Comparison of ENCODE assay signal across 12 cellular contexts in the genomic region with DNA sequence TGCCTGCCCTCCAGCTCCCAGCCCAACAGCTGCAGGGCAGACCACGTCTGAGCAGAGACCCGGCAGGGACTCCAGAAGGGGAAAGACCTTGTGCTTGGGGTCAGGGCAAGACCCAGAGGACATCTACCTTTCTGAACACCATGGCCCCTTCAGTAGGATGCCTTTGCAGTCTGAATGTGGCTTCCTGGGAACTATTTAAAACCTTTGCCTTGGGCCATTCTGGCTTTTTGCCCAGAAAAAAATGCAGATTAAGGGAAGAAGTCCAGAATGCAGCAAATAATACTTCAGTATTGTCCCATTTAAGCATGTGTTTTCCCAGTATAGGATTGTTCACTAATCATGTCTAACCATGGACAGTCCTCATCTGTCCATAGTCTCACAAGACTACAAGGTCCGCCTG.
A peak's percentile ranks its signal among the peaks of the same experiment; 100 is the strongest.
DNase-seq lines count a peak whose midpoint lies in the region; ATAC-seq and TF ChIP-seq lines count a peak whose summit lies in the region.
"Had no signal": no experiment of that assay in that cellular context is flagged by ENCODE, and none has a peak within 500 bp of the region (broad histone marks: within the 10 kb centered on the region; RNA-seq: fewer than 3 reads in every experiment).

No MANE protein-coding gene starts in this region.

- 61% methylated on average over 3 of the region's 3 CpGs for WGBS in suprapubic skin

- no peaks in the 10 kb centered on the region for H3K9me3 ChIP-seq in left ventricle myocardium inferior (replicated peaks)
- H3K9me3 ChIP-seq in SJCRH30 (replicated peaks) = no peaks in the 10 kb centered on the region
- no peaks in the 10 kb centered on the region for H3K9me3 ChIP-seq in vagina
- H3K9me3 ChIP-seq in suprapubic skin = no peaks in the 10 kb centered on the region
- H3K9me3 ChIP-seq: upper lobe of right lung had no signal

- no peak for ATAC-seq in left cardiac atrium
- ATAC-seq: upper lobe of right lung had no signal

- TF ChIP-seq EP300 in suprapubic skin (IDR thresholded peaks at IDR 0.05) = no peak

- intact Hi-C loops in left ventricle myocardium inferior (cut with micrococcal nuclease) (no loop called here), left cardiac atrium (cut with DNase I) (no loop called here), vagina (cut with DNase I) (no loop called here)

- no peak for TF ChIP-seq POLR2A in vagina (IDR thresholded peaks at IDR 0.05)
- no peak for TF ChIP-seq POLR2A in suprapubic skin (IDR thresholded peaks at IDR 0.05)

- H3K27ac ChIP-seq in left ventricle myocardium inferior (replicated peaks) (peak overlapping the region; percentile 70), SJCRH30 (no peak overlapping the region), vagina (peak overlapping the region; percentile 46), suprapubic skin (no peak overlapping the region)
- H3K27ac ChIP-seq: upper lobe of right lung had no signal

- no peaks in the 10 kb centered on the region for H3K36me3 ChIP-seq in left ventricle myocardium inferior
- H3K36me3 ChIP-seq in SJCRH30 = no peaks in the 10 kb centered on the region
- H3K36me3 ChIP-seq in vagina = no peaks in the 10 kb centered on the region
- no peaks in the 10 kb centered on the region for H3K36me3 ChIP-seq in suprapubic skin
- H3K36me3 ChIP-seq: upper lobe of right lung had no signal

- no peak for TF ChIP-seq CTCF in left ventricle myocardium inferior (IDR thresholded peaks at IDR 0.05; ENCODE audit: borderline replicate concordance)
- TF ChIP-seq CTCF in fibroblast of pulmonary artery (IDR thresholded peaks at IDR 0.05; ENCODE audit: low read length, missing control alignments) = no peak
- TF ChIP-seq CTCF in vagina (IDR thresholded peaks at IDR 0.05) = no peak
- TF ChIP-seq CTCF in suprapubic skin (IDR thresholded peaks at IDR 0.05) = no peak

- DNase-seq in left ventricle myocardium inferior (no peak), left cardiac atrium (no peak), SJCRH30 (peak; percentile 68 to 79), fibroblast of pulmonary artery (ENCODE audit: low read depth) (peak; percentile 54), vagina (ENCODE audit: extremely low spot score in 2 of 2) (no peak), NCI-H82 (lab: John Stamatoyannopoulos, UW) (no peak), suprapubic skin (ENCODE audit: low spot score in 2 of 2) (no peak), NCI-H446 treated with DMSO at 0.1 percent for 48 hours (lab: John Stamatoyannopoulos, UW) (no peak)
- DNase-seq: activated CD4-positive, alpha-beta memory T cell treated with anti-CD3 and anti-CD28 coated beads, Interleukin-2, amount 10 ng/mL, durations not matched to agents 7 days and 5 days; activated effector memory CD4-positive, alpha-beta T cell treated with anti-CD3 and anti-CD28 coated beads, Interleukin-2, amount 50 U/mL, for 16 hours; T1000; upper lobe of right lung had no signal

- H3K4me1 ChIP-seq in left ventricle myocardium inferior = peaks cover 12% of the 10 kb centered on the region
- peaks cover 10% of the 10 kb centered on the region for H3K4me1 ChIP-seq in SJCRH30
- H3K4me1 ChIP-seq in vagina = peaks cover 10% of the 10 kb centered on the region
- no peaks in the 10 kb centered on the region for H3K4me1 ChIP-seq in suprapubic skin
- H3K4me1 ChIP-seq: upper lobe of right lung had no signal

- H3K27me3 ChIP-seq in left ventricle myocardium inferior (ENCODE audit: low read depth) (no peaks in the 10 kb centered on the region), SJCRH30 (no peaks in the 10 kb centered on the region), vagina (no peaks in the 10 kb centered on the region), suprapubic skin (no peaks in the 10 kb centered on the region)
- H3K27me3 ChIP-seq: upper lobe of right lung had no signal

- no peak overlapping the region for H3K4me3 ChIP-seq in left ventricle myocardium inferior
- no peak overlapping the region for H3K4me3 ChIP-seq in SJCRH30
- no peak overlapping the region for H3K4me3 ChIP-seq in fibroblast of pulmonary artery (replicated peaks; ENCODE audit: low read depth, low read length)
- H3K4me3 ChIP-seq in vagina = no peak overlapping the region
- no peak overlapping the region for H3K4me3 ChIP-seq in suprapubic skin
- H3K4me3 ChIP-seq: upper lobe of right lung had no signal

Comparison
In these comparisons a context has a peak if more than half of its experiments do, and no peak if none do; other contexts are left out.
1. DNase-seq: peak in SJCRH30 (2 of 2) and fibroblast of pulmonary artery (single experiment); none in left ventricle myocardium inferior (single experiment), left cardiac atrium (single experiment), vagina (0 of 2), NCI-H82 (single experiment), suprapubic skin (0 of 2) and NCI-H446 treated with DMSO at 0.1 percent for 48 hours (single experiment).
2. H3K27ac ChIP-seq: peak in left ventricle myocardium inferior (single experiment) and vagina (single experiment); none in SJCRH30 (single experiment) and suprapubic skin (single experiment).